ENCODE assay signal across 26 cellular contexts in genomic region chr1:171802207-171802606, GRCh38. TPM values are rescaled to one million over a fixed set of nuclear protein-coding genes. Genes with fewer than 3 reads are reported as not detected.
DNase-seq lines count a peak whose midpoint lies in the region; ATAC-seq and TF ChIP-seq lines count a peak whose summit lies in the region.
"Had no signal": no experiment of that assay in that cellular context is flagged by ENCODE, and none has a peak within 500 bp of the region (broad histone marks: within the 10 kb centered on the region; RNA-seq: fewer than 3 reads in every experiment).

No MANE protein-coding gene starts in this region.

- H3K9me3 Mint-ChIP-seq in endodermal cell = no peaks in the 10 kb centered on the region
- H3K9me3 Mint-ChIP-seq in activated T-cell treated with anti-CD3 and anti-CD28 coated beads, Interleukin-2, amount 50 U/mL, for 24 hours = no peaks in the 10 kb centered on the region
- H3K9me3 Mint-ChIP-seq: activated CD4-positive, alpha-beta memory T cell treated with anti-CD3 and anti-CD28 coated beads, Interleukin-2, amount 10 ng/mL, durations not matched to agents 7 days and 5 days; activated naive CD8-positive, alpha-beta T cell treated with anti-CD3 and anti-CD28 coated beads, Interleukin-2, amount 10 ng/mL, durations not matched to agents 7 days and 5 days; dendritic cell treated with granulocyte-macrophage colony-stimulating factor and Interleukin-4, amounts not matched to agents 40 ng/mL and 50 ng/mL, for 4 days; HFFc6; nephron; type B pancreatic cell had no signal

- TF ChIP-seq CTCF in endodermal cell (conservative IDR thresholded peaks at IDR 0.05) = peak; percentile 40

- peak; percentile 54 for DNase-seq in Ammon's horn (ENCODE audit: low spot score)
- peak; percentile 34 for DNase-seq in NCI-H82 treated with DMSO at 0.1 percent for 48 hours (lab: John Stamatoyannopoulos, UW; ENCODE audit: unreplicated experiment)
- no peak for DNase-seq in endodermal cell
- DNase-seq in medulla oblongata (ENCODE audit: extremely low spot score) = peak; percentile 68
- no peak for DNase-seq in activated T-cell treated with anti-CD3 and anti-CD28 coated beads, Interleukin-2, amount 50 U/mL, for 24 hours
- DNase-seq: activated CD4-positive, alpha-beta memory T cell treated with anti-CD3 and anti-CD28 coated beads, Interleukin-2, amount 10 ng/mL, durations not matched to agents 7 days and 5 days; activated effector memory CD4-positive, alpha-beta T cell treated with anti-CD3 and anti-CD28 coated beads, Interleukin-2, amount 50 U/mL, for 16 hours; activated naive CD8-positive, alpha-beta T cell treated with anti-CD3 and anti-CD28 coated beads, Interleukin-2, amount 10 ng/mL, durations not matched to agents 7 days and 5 days; DND-41; HFFc6; kidney; lower lobe of right lung; NK-92 treated with Interleukin-12 subunit alpha and Interleukin-12 subunit beta, amount 100 ng/mL, for 24 hours; pancreas; PC-9; Right ventricle myocardium superior; spleen had no signal

- peaks cover 10% of the 10 kb centered on the region for H3K36me3 Mint-ChIP-seq in endodermal cell (ENCODE audit: low read depth)
- peaks cover 31% of the 10 kb centered on the region for H3K36me3 Mint-ChIP-seq in activated T-cell treated with anti-CD3 and anti-CD28 coated beads, Interleukin-2, amount 50 U/mL, for 24 hours (ENCODE audit: low read depth)
- H3K36me3 Mint-ChIP-seq: type B pancreatic cell had no signal

- H3K9ac ChIP-seq in endodermal cell (ENCODE audit: extremely low read depth, low read length, poor library complexity, severe bottlenecking) = no peak overlapping the region

- H3K27ac Mint-ChIP-seq in endodermal cell = no peak overlapping the region
- no peak overlapping the region for H3K27ac Mint-ChIP-seq in activated T-cell treated with anti-CD3 and anti-CD28 coated beads, Interleukin-2, amount 50 U/mL, for 24 hours
- H3K27ac Mint-ChIP-seq: activated CD4-positive, alpha-beta memory T cell treated with anti-CD3 and anti-CD28 coated beads, Interleukin-2, amount 10 ng/mL, durations not matched to agents 7 days and 5 days; activated naive CD8-positive, alpha-beta T cell treated with anti-CD3 and anti-CD28 coated beads, Interleukin-2, amount 10 ng/mL, durations not matched to agents 7 days and 5 days; dendritic cell treated with granulocyte-macrophage colony-stimulating factor and Interleukin-4, amounts not matched to agents 40 ng/mL and 50 ng/mL, for 4 days; HFFc6; type B pancreatic cell had no signal

- no peaks in the 10 kb centered on the region for H3K9me3 ChIP-seq in endodermal cell (ENCODE audit: control insufficient read depth, low read length)
- H3K9me3 ChIP-seq: ascending aorta, lower lobe of right lung, pancreas, spleen had no signal

- H3K36me3 ChIP-seq in endodermal cell (ENCODE audit: control insufficient read depth, insufficient read depth, low read length) = peaks cover 6% of the 10 kb centered on the region
- H3K36me3 ChIP-seq: cardiac muscle cell had no signal

- peaks cover 22% of the 10 kb centered on the region for H3K4me1 Mint-ChIP-seq in endodermal cell
- H3K4me1 Mint-ChIP-seq in activated T-cell treated with anti-CD3 and anti-CD28 coated beads, Interleukin-2, amount 50 U/mL, for 24 hours (ENCODE audit: low read depth) = peaks cover 14% of the 10 kb centered on the region

- peaks cover 3% of the 10 kb centered on the region for H3K4me1 ChIP-seq in endodermal cell (ENCODE audit: control insufficient read depth, insufficient read depth, low read length)
- H3K4me1 ChIP-seq: ascending aorta, pancreas had no signal

- H3K4me3 Mint-ChIP-seq in endodermal cell = no peak overlapping the region
- no peak overlapping the region for H3K4me3 Mint-ChIP-seq in activated T-cell treated with anti-CD3 and anti-CD28 coated beads, Interleukin-2, amount 50 U/mL, for 24 hours
- H3K4me3 Mint-ChIP-seq: activated CD4-positive, alpha-beta memory T cell treated with anti-CD3 and anti-CD28 coated beads, Interleukin-2, amount 10 ng/mL, durations not matched to agents 7 days and 5 days; activated naive CD8-positive, alpha-beta T cell treated with anti-CD3 and anti-CD28 coated beads, Interleukin-2, amount 10 ng/mL, durations not matched to agents 7 days and 5 days; dendritic cell treated with granulocyte-macrophage colony-stimulating factor and Interleukin-4, amounts not matched to agents 40 ng/mL and 50 ng/mL, for 4 days; HFFc6; nephron; type B pancreatic cell had no signal

- ATAC-seq in GM18870 (IDR thresholded peaks at IDR 0.05; ENCODE audit: unreplicated experiment) (no peak), HG03469 (IDR thresholded peaks at IDR 0.05; ENCODE audit: unreplicated experiment) (no peak), GM21529 (IDR thresholded peaks at IDR 0.05; ENCODE audit: unreplicated experiment) (no peak)
- ATAC-seq: activated CD4-positive, CD25-positive, alpha-beta regulatory T cell treated with anti-CD3 and anti-CD28 coated beads, Interleukin-2, amount 50 U/mL, for 24 hours had no signal

- H3K27me3 ChIP-seq in endodermal cell (ENCODE audit: control insufficient read depth, insufficient read depth, low read length, poor library complexity, severe bottlenecking) = no peaks in the 10 kb centered on the region
- H3K27me3 ChIP-seq: ascending aorta, cardiac muscle cell, pancreas, spleen had no signal

- H3K27me3 Mint-ChIP-seq in endodermal cell (ENCODE audit: insufficient read depth) = no peaks in the 10 kb centered on the region
- no peaks in the 10 kb centered on the region for H3K27me3 Mint-ChIP-seq in activated T-cell treated with anti-CD3 and anti-CD28 coated beads, Interleukin-2, amount 50 U/mL, for 24 hours
- H3K27me3 Mint-ChIP-seq: activated CD4-positive, alpha-beta memory T cell treated with anti-CD3 and anti-CD28 coated beads, Interleukin-2, amount 10 ng/mL, durations not matched to agents 7 days and 5 days; activated naive CD8-positive, alpha-beta T cell treated with anti-CD3 and anti-CD28 coated beads, Interleukin-2, amount 10 ng/mL, durations not matched to agents 7 days and 5 days; dendritic cell treated with granulocyte-macrophage colony-stimulating factor and Interleukin-4, amounts not matched to agents 40 ng/mL and 50 ng/mL, for 4 days; type B pancreatic cell had no signal

- 82 to 95% methylated on average over 3 of the region's 3 CpGs for WGBS in endodermal cell (ENCODE audit: insufficient coverage in 1 of 2, insufficient read length in 1 of 2), 2 experiments

- no peak overlapping the region for H3K4me3 ChIP-seq in endodermal cell (ENCODE audit: low read length)
- H3K4me3 ChIP-seq: ascending aorta, cardiac muscle cell, lower lobe of right lung, pancreas, PC-9, spleen had no signal

- H3K27ac ChIP-seq in endodermal cell (ENCODE audit: low read depth, low read length) = no peak overlapping the region
- H3K27ac ChIP-seq: ascending aorta, cardiac muscle cell, lower lobe of right lung, pancreas, PC-9, spleen had no signal

RNA-seq across cellular contexts. Expression of gene METTL13, which starts 20.7 kb away (rescaled TPM):
- total RNA-seq in endodermal cell = 10 to 100 TPM; 32.1 to 38.5 TPM
- polyA plus RNA-seq in endodermal cell (2013, experiment 1 of 2) = 22.0 TPM
- 16.5 TPM for polyA plus RNA-seq in endodermal cell (2013, experiment 2 of 2)

RNA-seq across cellular contexts. Expression of gene DNM3, which starts 39.1 kb away (rescaled TPM):
- total RNA-seq in endodermal cell = 1 to 10 TPM in 1 of 2 donors, under 1 TPM in 1; 0.53 to 1.8 TPM
- 1.3 TPM for polyA plus RNA-seq in endodermal cell (2013, experiment 1 of 2)
- 1.2 TPM for polyA plus RNA-seq in endodermal cell (2013, experiment 2 of 2)
- polyA plus RNA-seq: cardiac muscle cell had no signal

Comparison
In these comparisons a context has a peak if more than half of its experiments do, and no peak if none do; other contexts are left out.
1. DNase-seq: peak in Ammon's horn (single experiment), NCI-H82 treated with DMSO at 0.1 percent for 48 hours (single experiment) and medulla oblongata (single experiment); none in endodermal cell (single experiment) and activated T-cell treated with anti-CD3 and anti-CD28 coated beads, Interleukin-2, amount 50 U/mL, for 24 hours (single experiment).